Comparison of ENCODE assay signal across 7 cellular contexts in genomic region chr1:235903809-235904208, GRCh38. TPM values are rescaled to one million over a fixed set of nuclear protein-coding genes. Genes with fewer than 3 reads are reported as not detected.
DNase-seq lines count a peak whose midpoint lies in the region; ATAC-seq and TF ChIP-seq lines count a peak whose summit lies in the region.
"Not testable (repeated sequence)": the region's sequence is repeated elsewhere in the genome, so short reads cannot be mapped to it uniquely, and the experiment has no call there.

No MANE protein-coding gene starts in this region.

- peak overlapping the region; percentile 11 for H3K27ac Mint-ChIP-seq in activated CD4-positive, alpha-beta T cell treated with anti-CD3 and anti-CD28 coated beads, Interleukin-2, amount 10 ng/mL, durations not matched to agents 24 days and 14 days
- peak overlapping the region; percentile 61 for H3K27ac Mint-ChIP-seq in MCF 10A (ENCODE audit: low read depth, unreplicated experiment)

- not testable (repeated sequence) for H3K27me3 ChIP-seq in BLaER1 treated with 17β-estradiol and CSF1 and Interleukin-3, amounts not matched to agents 10 nM and 100 nM; Panc1 (ENCODE audit: control insufficient read depth, insufficient read depth, low read length); mucosa of rectum (ENCODE audit: control insufficient read depth in 2 of 2, insufficient read depth in 2 of 2, low read length in 2 of 2); transverse colon

- in situ Hi-C loops in Panc1 (cut with HindIII; ENCODE audit: low pct_unique_long_range_greater_than_20kb, low sequenced_read_pairs); transverse colon (cut with MboI; ENCODE audit: low pct_ligation_motif_present in 1 of 4, low pct_unique_long_range_greater_than_20kb in 1 of 4, low sequenced_read_pairs in 3 of 4): not testable (repeated sequence)

- not testable (repeated sequence) for TF ChIP-seq EP300 in transverse colon (IDR thresholded peaks at IDR 0.05; ENCODE audit: low read depth)

- H3K4me3 Mint-ChIP-seq in activated CD4-positive, alpha-beta T cell treated with anti-CD3 and anti-CD28 coated beads, Interleukin-2, amount 10 ng/mL, durations not matched to agents 24 days and 14 days; MCF 10A (ENCODE audit: unreplicated experiment): not testable (repeated sequence)

- H3K4me3 ChIP-seq in BLaER1 treated with 17β-estradiol and CSF1 and Interleukin-3, amounts not matched to agents 10 nM and 100 nM; HEK293 (ENCODE audit: low read depth, low read length); Panc1 (ENCODE audit: low read depth in 2 of 2, low read length in 2 of 2); mucosa of rectum (ENCODE audit: low read length in 2 of 2); transverse colon: not testable (repeated sequence)

- CTCF ChIA-PET in HEK293 (lab: Yijun Ruan, JAX) = interaction anchor here (1.3 kb wide), 1 partner anchor 8 kb away, joined by 3 read pairs; no protein-coding TSS in a partner anchor
- CTCF ChIA-PET in Panc1 (lab: Charles Lee) = not testable (repeated sequence)
- CTCF ChIA-PET in MCF 10A (lab: Yijun Ruan, JAX) = interaction anchor here (0.7 to 2.4 kb wide), 5 partner anchors 10 to 68 kb away, joined by 3 to 16 read pairs (median 5); no protein-coding TSS in a partner anchor

- peak overlapping the region in 7 of 11 experiments; percentile 89 to 97 (median 94); a peak in 9 of 22 replicates for H3K27ac ChIP-seq in BLaER1 treated with 17β-estradiol and CSF1 and Interleukin-3, amounts not matched to agents 10 nM and 100 nM
- not testable (repeated sequence) for H3K27ac ChIP-seq in HEK293 (ENCODE audit: extremely low read depth, low read depth, low read length)
- H3K27ac ChIP-seq in Panc1 (ENCODE audit: low read length) (peak overlapping the region; percentile 99), mucosa of rectum (ENCODE audit: low read depth in 2 of 2, low read length in 2 of 2) (peak overlapping the region; percentile 54 to 68), transverse colon (peak overlapping the region; percentile 34 to 68 (median 62))

- H3K27me3 Mint-ChIP-seq in activated CD4-positive, alpha-beta T cell treated with anti-CD3 and anti-CD28 coated beads, Interleukin-2, amount 10 ng/mL, durations not matched to agents 24 days and 14 days; MCF 10A (ENCODE audit: insufficient read depth, unreplicated experiment): not testable (repeated sequence)

- H3K36me3 ChIP-seq in BLaER1 treated with 17β-estradiol and CSF1 and Interleukin-3, amounts not matched to agents 10 nM and 100 nM; HEK293 (ENCODE audit: control insufficient read depth in 2 of 2, insufficient read depth in 1 of 2, low read length in 2 of 2); Panc1 (ENCODE audit: control insufficient read depth, insufficient read depth, low read length); mucosa of rectum (ENCODE audit: control insufficient read depth in 2 of 2, insufficient read depth in 2 of 2, low read length in 2 of 2); transverse colon: not testable (repeated sequence)

- H3K9me3 ChIP-seq in BLaER1 treated with 17β-estradiol and CSF1 and Interleukin-3, amounts not matched to agents 10 nM and 100 nM (replicated peaks in 1 of 11) = peaks cover 0 to 11% (median 9%) of the 10 kb centered on the region in 11 experiments; a peak in 14 of 22 replicates
- H3K9me3 ChIP-seq in HEK293 (ENCODE audit: control insufficient read depth, insufficient read depth, low read depth, low read length); Panc1 (ENCODE audit: control insufficient read depth, insufficient read depth, low read depth, low read length); mucosa of rectum (ENCODE audit: control insufficient read depth in 2 of 2, low read length in 2 of 2); transverse colon: not testable (repeated sequence)

- H3K4me1 Mint-ChIP-seq in activated CD4-positive, alpha-beta T cell treated with anti-CD3 and anti-CD28 coated beads, Interleukin-2, amount 10 ng/mL, durations not matched to agents 24 days and 14 days = peaks cover 29% of the 10 kb centered on the region
- H3K4me1 Mint-ChIP-seq in MCF 10A (ENCODE audit: insufficient read depth, unreplicated experiment) = peaks cover 45% of the 10 kb centered on the region

- H3K4me2 ChIP-seq in BLaER1 treated with 17β-estradiol and CSF1 and Interleukin-3, amounts not matched to agents 10 nM and 100 nM = peak overlapping the region in 3 of 11 experiments; percentile 72 to 83 (median 75); a peak in 4 of 22 replicates

- BruUV-seq in Panc1 (replicated peaks; lab: Mats Ljungman, UMichigan); MCF 10A (replicated peaks; lab: Mats Ljungman, UMichigan): not testable (repeated sequence)

- not testable (repeated sequence) for H3K36me3 Mint-ChIP-seq in activated CD4-positive, alpha-beta T cell treated with anti-CD3 and anti-CD28 coated beads, Interleukin-2, amount 10 ng/mL, durations not matched to agents 24 days and 14 days (ENCODE audit: low read depth); MCF 10A (ENCODE audit: insufficient read depth, unreplicated experiment)

- not testable (repeated sequence) for H4K20me1 ChIP-seq in BLaER1 treated with 17β-estradiol and CSF1 and Interleukin-3, amounts not matched to agents 10 nM and 100 nM

- WGBS in transverse colon (ENCODE audit: low coverage in 1 of 2), 2 donors = 90 to 91% methylated on average over 2 of the region's 2 CpGs

- not testable (repeated sequence) for TF ChIP-seq POLR2A in transverse colon (IDR thresholded peaks at IDR 0.05)

- H3K9ac ChIP-seq in BLaER1 treated with 17β-estradiol and CSF1 and Interleukin-3, amounts not matched to agents 10 nM and 100 nM; mucosa of rectum (ENCODE audit: low read depth in 1 of 2, low read length in 2 of 2): not testable (repeated sequence)

- POLR2A ChIA-PET in HEK293 (lab: Yijun Ruan, JAX); Panc1 (lab: Charles Lee): not testable (repeated sequence)
- POLR2A ChIA-PET in MCF 10A (lab: Yijun Ruan, JAX) = interaction anchor here (1.2 to 3.8 kb wide), 10 partner anchors 13 to 68 kb away, joined by 3 to 43 read pairs (median 8); partner anchors contain the start of gene LYST

- TF ChIP-seq CTCF in HEK293 (tag by site-specific recombination; IDR thresholded peaks at IDR 0.05); Panc1 (IDR thresholded peaks at IDR 0.05); MCF 10A (IDR thresholded peaks at IDR 0.05; ENCODE audit: unreplicated experiment); transverse colon (IDR thresholded peaks at IDR 0.05): not testable (repeated sequence)

- intact Hi-C loops in Panc1 (cut with micrococcal nuclease; ENCODE audit: unreplicated experiment); activated CD4-positive, alpha-beta T cell treated with anti-CD3 and anti-CD28 coated beads, Interleukin-2, amount 10 ng/mL, durations not matched to agents 24 days and 14 days (cut with micrococcal nuclease); MCF 10A (cut with micrococcal nuclease); transverse colon (cut with DNase I; ENCODE audit: low total_unique reads): not testable (repeated sequence)

- not testable (repeated sequence) for ATAC-seq in Panc1

- DNase-seq in Panc1 (ENCODE audit: low read depth, low spot score); activated CD4-positive, alpha-beta T cell treated with anti-CD3 and anti-CD28 coated beads, Interleukin-2, amount 10 ng/mL, durations not matched to agents 24 days and 14 days; MCF 10A (ENCODE audit: unreplicated experiment); transverse colon: not testable (repeated sequence)

- H3K4me1 ChIP-seq in BLaER1 treated with 17β-estradiol and CSF1 and Interleukin-3, amounts not matched to agents 10 nM and 100 nM = peaks cover 29 to 66% (median 58%) of the 10 kb centered on the region in 10 experiments
- H3K4me1 ChIP-seq in HEK293 (ENCODE audit: control insufficient read depth, insufficient read depth, low read length) = not testable (repeated sequence)
- H3K4me1 ChIP-seq in Panc1 (ENCODE audit: control insufficient read depth, insufficient read depth, low read length) (peaks cover 55% of the 10 kb centered on the region), mucosa of rectum (ENCODE audit: control insufficient read depth in 2 of 2, insufficient read depth in 2 of 2, low read length in 2 of 2) (peaks cover 3 to 13% of the 10 kb centered on the region in 2 donors), transverse colon (peaks cover 5 to 15% (median 9%) of the 10 kb centered on the region in 4 donors)

- H3K9me3 Mint-ChIP-seq in activated CD4-positive, alpha-beta T cell treated with anti-CD3 and anti-CD28 coated beads, Interleukin-2, amount 10 ng/mL, durations not matched to agents 24 days and 14 days; MCF 10A (ENCODE audit: unreplicated experiment): not testable (repeated sequence)

TF ChIP-seq in HEK293, 187 proteins besides CTCF, POLR2A, EP300 and RAD21:
- peak; percentile 99 for TF ChIP-seq ZNF146 (tag by site-specific recombination; IDR thresholded peaks at IDR 0.05)
- TF ChIP-seq ZNF580 (tag by site-specific recombination; IDR thresholded peaks at IDR 0.05) = peak; percentile 85

RNA-seq across cellular contexts. Expression of gene LYST, which starts 37.1 kb away (rescaled TPM):
- total RNA-seq in Panc1 (2021; ENCODE audit: unreplicated experiment) (75.2 TPM), MCF 10A (2022) (23.9 and 37.4 TPM in 2 replicates), transverse colon (10 to 100 TPM; 22.8 to 46.7 (median 32.1) TPM)
- polyA plus RNA-seq in Panc1 (2012; ENCODE audit: insufficient read length) = 19.4 TPM
- total RNA-seq in activated CD4-positive, alpha-beta T cell treated with anti-CD3 and anti-CD28 coated beads, Interleukin-2, amount 10 ng/mL, durations not matched to agents 24 days and 14 days = 94.5 and 106 TPM in 2 replicates
